Comparison of ENCODE assay signal across 1 cellular context in genomic region chr9:79610019-79610760, GRCh38.
TF ChIP-seq lines count a peak whose summit lies in the region.

No MANE protein-coding gene starts in this region.

TF ChIP-seq in HEK293, 187 proteins besides CTCF, POLR2A, EP300 and RAD21 (continued from another document):
- TF ChIP-seq ZNF155 (tag by site-specific recombination; IDR thresholded peaks at IDR 0.05) (no peak), YY1 (tag by site-specific recombination; IDR thresholded peaks at IDR 0.05) (no peak), ZNF140 (tag by site-specific recombination; IDR thresholded peaks at IDR 0.05) (no peak), ZNF513 (tag by site-specific recombination; IDR thresholded peaks at IDR 0.05) (no peak), KLF7 (tag by site-specific recombination; IDR thresholded peaks at IDR 0.05; ENCODE audit: borderline replicate concordance) (no peak), ZBTB10 (tag by site-specific recombination; IDR thresholded peaks at IDR 0.05) (no peak), ZNF843 (tag by site-specific recombination; IDR thresholded peaks at IDR 0.05) (peak; percentile 71), ZEB2 (tag by site-specific recombination; IDR thresholded peaks at IDR 0.05) (peak; percentile 30; the same call in 1 of the 2 replicates), ZBTB8A (tag by site-specific recombination; IDR thresholded peaks at IDR 0.05) (no peak), ZNF747 (tag by site-specific recombination; IDR thresholded peaks at IDR 0.05) (no peak), ZNF23 (tag by site-specific recombination; IDR thresholded peaks at IDR 0.05; ENCODE audit: borderline replicate concordance) (no peak), OSR2 (tag by site-specific recombination; IDR thresholded peaks at IDR 0.05) (peak; percentile 54), ZBTB49 (tag by site-specific recombination; IDR thresholded peaks at IDR 0.05; ENCODE audit: low read depth) (no peak), ZSCAN30 (tag by site-specific recombination; IDR thresholded peaks at IDR 0.05) (0 out of 2 replicates have a peak, but pooled peaks have one; percentile 31), KLF17 (tag by site-specific recombination; IDR thresholded peaks at IDR 0.05) (no peak), KLF8 (tag by site-specific recombination; IDR thresholded peaks at IDR 0.05) (no peak), ZNF146 (tag by site-specific recombination; IDR thresholded peaks at IDR 0.05) (no peak), ATF2 (tag by site-specific recombination; IDR thresholded peaks at IDR 0.05; ENCODE audit: low read depth) (no peak), ZNF654 (tag by site-specific recombination; IDR thresholded peaks at IDR 0.05; ENCODE audit: low read depth) (no peak), ZSCAN16 (tag by site-specific recombination; IDR thresholded peaks at IDR 0.05) (no peak), SCRT1 (tag by site-specific recombination; IDR thresholded peaks at IDR 0.05; ENCODE audit: borderline replicate concordance) (no peak), ZNF16 (tag by site-specific recombination; IDR thresholded peaks at IDR 0.05; ENCODE audit: low read depth) (no peak), ZNF76 (tag by site-specific recombination; IDR thresholded peaks at IDR 0.05; ENCODE audit: borderline replicate concordance, low read depth) (no peak), ZNF157 (tag by site-specific recombination; IDR thresholded peaks at IDR 0.05) (no peak), TRIM28 (IDR thresholded peaks at IDR 0.05; ENCODE audit: borderline replicate concordance, low read length) (peak; percentile 90; the same call in 1 of the 2 replicates), ZNF248 (tag by site-specific recombination; IDR thresholded peaks at IDR 0.05) (no peak), MZF1 (tag by site-specific recombination; IDR thresholded peaks at IDR 0.05; ENCODE audit: borderline replicate concordance) (no peak), ZNF560 (tag by site-specific recombination; IDR thresholded peaks at IDR 0.05; ENCODE audit: borderline replicate concordance) (no peak), ZNF37A (tag by site-specific recombination; IDR thresholded peaks at IDR 0.05) (no peak), ZNF266 (tag by site-specific recombination; IDR thresholded peaks at IDR 0.05; ENCODE audit: low read depth) (no peak), ZNF133 (tag by site-specific recombination; IDR thresholded peaks at IDR 0.05) (no peak), SCRT2 (tag by site-specific recombination; IDR thresholded peaks at IDR 0.05) (no peak), ZNF521 (tag by site-specific recombination; IDR thresholded peaks at IDR 0.05) (no peak)
